ENCODE assay signal across 17 cellular contexts in the genomic region with DNA sequence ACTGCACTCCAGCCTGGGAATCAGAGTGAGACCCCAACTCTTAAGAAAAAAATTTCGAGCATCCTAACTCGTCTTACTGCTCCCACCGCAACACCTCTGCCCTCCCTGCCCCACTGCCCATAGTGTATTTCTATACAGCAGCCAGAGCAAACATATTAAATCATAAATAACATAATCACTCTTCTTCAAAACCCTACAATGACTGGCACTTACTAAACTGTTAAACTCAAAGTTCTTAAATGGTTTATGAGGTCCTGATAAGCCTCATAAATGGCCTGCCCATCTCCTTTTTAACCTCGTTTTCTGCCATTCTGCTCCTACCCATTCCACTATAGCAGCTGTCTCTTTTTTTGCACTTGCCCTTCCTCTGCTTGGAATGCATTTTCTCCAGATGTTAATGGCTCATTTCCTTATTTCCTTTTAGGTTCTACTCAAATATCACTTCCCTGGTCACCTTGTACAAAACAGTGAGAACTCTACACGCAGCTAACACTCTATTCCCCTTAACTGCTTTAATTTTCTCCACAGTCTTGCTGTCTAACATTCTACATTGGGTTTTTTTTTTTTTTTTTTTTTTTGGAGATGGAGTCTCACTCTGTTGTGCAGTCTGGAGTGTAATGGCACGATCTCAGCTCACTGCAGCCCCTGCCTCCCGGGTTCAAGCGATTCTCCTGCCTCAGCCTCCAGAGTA.
"Had no signal": no experiment of that assay in that cellular context is flagged by ENCODE, and none has a peak within 500 bp of the region (broad histone marks: within the 10 kb centered on the region; RNA-seq: fewer than 3 reads in every experiment).

No MANE protein-coding gene starts in this region.

- DNase-seq: activated effector memory CD4-positive, alpha-beta T cell treated with Interleukin-2 at 50 U/mL for 16 hours; activated naive CD8-positive, alpha-beta T cell treated with anti-CD3 and anti-CD28 coated beads, Interleukin-2, amount 10 ng/mL, durations not matched to agents 7 days and 5 days; aorta; dermis blood vessel endothelial cell; erythroblast; gastrocnemius medialis; heart right ventricle; posterior cingulate gyrus; small intestine; stimulated activated CD4-positive, alpha-beta T cell treated with anti-CD3 and anti-CD28 coated beads, Interleukin-4, amount 100 ng/mL, for 24 hours; stimulated activated naive CD8-positive, alpha-beta T cell treated with anti-CD3 and anti-CD28 coated beads, Interleukin-15, Interleukin-2, amounts not matched to agents 100 U/mL and 50 U/mL, for 24 hours; T-helper 9 cell; transverse colon had no signal

- H3K27me3 ChIP-seq: gastrocnemius medialis, heart right ventricle, right atrium auricular region, transverse colon had no signal

- H3K36me3 Mint-ChIP-seq: mesothelial cell of epicardium had no signal

- H3K36me3 ChIP-seq: gastrocnemius medialis, heart right ventricle, right atrium auricular region, transverse colon had no signal

- H3K9me3 ChIP-seq: gastrocnemius medialis, heart right ventricle, right atrium auricular region, transverse colon had no signal

- H3K27ac ChIP-seq: gastrocnemius medialis, heart right ventricle, right atrium auricular region had no signal

- H3K4me3 Mint-ChIP-seq: activated naive CD8-positive, alpha-beta T cell treated with anti-CD3 and anti-CD28 coated beads, Interleukin-2, amount 10 ng/mL, durations not matched to agents 7 days and 5 days; mesothelial cell of epicardium had no signal

- H3K27ac Mint-ChIP-seq: activated naive CD8-positive, alpha-beta T cell treated with anti-CD3 and anti-CD28 coated beads, Interleukin-2, amount 10 ng/mL, durations not matched to agents 7 days and 5 days; mesothelial cell of epicardium had no signal

- ATAC-seq: activated CD4-positive, CD25-positive, alpha-beta regulatory T cell treated with anti-CD3 and anti-CD28 coated beads, Interleukin-2, amount 50 U/mL, for 24 hours; gastrocnemius medialis; heart right ventricle; stimulated activated naive CD8-positive, alpha-beta T cell treated with anti-CD3 and anti-CD28 coated beads, Interleukin-15, Interleukin-2, amounts not matched to agents 100 U/mL and 50 U/mL, for 24 hours had no signal

- H3K4me3 ChIP-seq: gastrocnemius medialis, heart right ventricle, lung, right atrium auricular region, transverse colon had no signal

- H3K9me3 Mint-ChIP-seq: activated naive CD8-positive, alpha-beta T cell treated with anti-CD3 and anti-CD28 coated beads, Interleukin-2, amount 10 ng/mL, durations not matched to agents 7 days and 5 days had no signal

- H3K27me3 Mint-ChIP-seq: activated naive CD8-positive, alpha-beta T cell treated with anti-CD3 and anti-CD28 coated beads, Interleukin-2, amount 10 ng/mL, durations not matched to agents 7 days and 5 days had no signal
